In genomic region chr1:230167419-230167852, GRCh38 we compare ENCODE assay signal across 7 cellular contexts.
DNase-seq lines count a peak whose midpoint lies in the region; ATAC-seq and TF ChIP-seq lines count a peak whose summit lies in the region.

No MANE protein-coding gene starts in this region.

- H3K4me3 ChIP-seq in ascending aorta = no peak overlapping the region

- intact Hi-C loops in ascending aorta (cut with DNase I) = no loop called here

- no peaks in the 10 kb centered on the region for H3K9me3 ChIP-seq in ascending aorta

- peaks cover 6 to 28% of the 10 kb centered on the region in 2 donors for H3K4me1 ChIP-seq in ascending aorta

- DNase-seq in GF-D8 (lab: John Stamatoyannopoulos, UW) (peak; percentile 25), SHP77 treated with DMSO at 0.1 percent for 48 hours (lab: John Stamatoyannopoulos, UW) (peak; percentile 12), ascending aorta (ENCODE audit: low spot score in 2 of 2) (peak in 1 of 2 donors; percentile 56), islet precursor cell (peak; percentile 51), omental fat pad (ENCODE audit: low spot score) (no peak)
- DNase-seq in stimulated activated naive B cell treated with anti-CD40 and anti-IgM and Interleukin-4, amounts not matched to agents 10 μg/mL and 1 μg/mL and 100 μg/mL, for 72 hours = peak; percentile 25

- H3K27me3 Mint-ChIP-seq in stimulated activated naive B cell treated with anti-CD40 and anti-IgM and Interleukin-4, amounts not matched to agents 10 μg/mL and 1 μg/mL and 100 μg/mL, for 72 hours = no peaks in the 10 kb centered on the region

- no peak overlapping the region for H3K27ac ChIP-seq in ascending aorta

- ATAC-seq in HG03432 (IDR thresholded peaks at IDR 0.05; ENCODE audit: unreplicated experiment) (peak; percentile 37), omental fat pad (ENCODE audit: low FRiP score) (no peak)
- peak; percentile 10 to 35 for ATAC-seq in stimulated activated naive B cell treated with anti-CD40 and anti-IgM and Interleukin-4, amounts not matched to agents 10 μg/mL and 1 μg/mL and 100 μg/mL, for 72 hours (replicated peaks)

- H3K36me3 ChIP-seq in ascending aorta = no peaks in the 10 kb centered on the region

- no peaks in the 10 kb centered on the region for H3K9me3 Mint-ChIP-seq in stimulated activated naive B cell treated with anti-CD40 and anti-IgM and Interleukin-4, amounts not matched to agents 10 μg/mL and 1 μg/mL and 100 μg/mL, for 72 hours

- peaks cover 62 to 88% of the 10 kb centered on the region in 2 donors for H3K4me1 Mint-ChIP-seq in stimulated activated naive B cell treated with anti-CD40 and anti-IgM and Interleukin-4, amounts not matched to agents 10 μg/mL and 1 μg/mL and 100 μg/mL, for 72 hours

- peaks cover 8 to 14% of the 10 kb centered on the region in 2 donors for H3K36me3 Mint-ChIP-seq in stimulated activated naive B cell treated with anti-CD40 and anti-IgM and Interleukin-4, amounts not matched to agents 10 μg/mL and 1 μg/mL and 100 μg/mL, for 72 hours

- TF ChIP-seq CTCF in ascending aorta (IDR thresholded peaks at IDR 0.05) = peak; percentile 27 to 48 (median 37)
- TF ChIP-seq CTCF in omental fat pad (IDR thresholded peaks at IDR 0.05) = peak in 1 of 3 donors; percentile 19

- peak overlapping the region in 1 of 2 donors; percentile 46 for H3K4me3 Mint-ChIP-seq in stimulated activated naive B cell treated with anti-CD40 and anti-IgM and Interleukin-4, amounts not matched to agents 10 μg/mL and 1 μg/mL and 100 μg/mL, for 72 hours

- H3K27ac Mint-ChIP-seq in stimulated activated naive B cell treated with anti-CD40 and anti-IgM and Interleukin-4, amounts not matched to agents 10 μg/mL and 1 μg/mL and 100 μg/mL, for 72 hours = peak overlapping the region; percentile 43

- no peaks in the 10 kb centered on the region for H3K27me3 ChIP-seq in ascending aorta
